In genomic region chr14:31990183-31990862, GRCh38 we compare ENCODE assay signal across 1 cellular context.
TF ChIP-seq lines count a peak whose summit lies in the region.

No MANE protein-coding gene starts in this region.

TF ChIP-seq in HepG2, 621 proteins besides CTCF, POLR2A, EP300 and RAD21 (continued from another document):
- no peak for TF ChIP-seq CSRNP1 (CRISPR knock-in tag; IDR thresholded peaks at IDR 0.05)
- TF ChIP-seq, protein P1, sequence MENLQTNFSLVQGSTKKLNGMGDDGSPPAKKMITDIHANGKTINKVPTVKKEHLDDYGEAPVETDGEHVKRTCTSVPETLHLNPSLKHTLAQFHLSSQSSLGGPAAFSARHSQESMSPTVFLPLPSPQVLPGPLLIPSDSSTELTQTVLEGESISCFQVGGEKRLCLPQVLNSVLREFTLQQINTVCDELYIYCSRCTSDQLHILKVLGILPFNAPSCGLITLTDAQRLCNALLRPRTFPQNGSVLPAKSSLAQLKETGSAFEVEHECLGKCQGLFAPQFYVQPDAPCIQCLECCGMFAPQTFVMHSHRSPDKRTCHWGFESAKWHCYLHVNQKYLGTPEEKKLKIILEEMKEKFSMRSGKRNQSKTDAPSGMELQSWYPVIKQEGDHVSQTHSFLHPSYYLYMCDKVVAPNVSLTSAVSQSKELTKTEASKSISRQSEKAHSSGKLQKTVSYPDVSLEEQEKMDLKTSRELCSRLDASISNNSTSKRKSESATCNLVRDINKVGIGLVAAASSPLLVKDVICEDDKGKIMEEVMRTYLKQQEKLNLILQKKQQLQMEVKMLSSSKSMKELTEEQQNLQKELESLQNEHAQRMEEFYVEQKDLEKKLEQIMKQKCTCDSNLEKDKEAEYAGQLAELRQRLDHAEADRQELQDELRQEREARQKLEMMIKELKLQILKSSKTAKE (CRISPR knock-in tag; IDR thresholded peaks at IDR 0.05; ENCODE audit: borderline replicate concordance) = no peak
